ENCODE assay signal across 1 cellular context in genomic region chr5:50724-51499, GRCh38.
TF ChIP-seq lines count a peak whose summit lies in the region.

No MANE protein-coding gene starts in this region.

TF ChIP-seq in HepG2, 621 proteins besides CTCF, POLR2A, EP300 and RAD21 (continued from another document):
- no peak for TF ChIP-seq ZNF770 (CRISPR knock-in tag; IDR thresholded peaks at IDR 0.05)
- TF ChIP-seq SP140L (CRISPR knock-in tag; IDR thresholded peaks at IDR 0.05; ENCODE audit: borderline replicate concordance): no peak
- no peak for TF ChIP-seq RFXAP (CRISPR knock-in tag; IDR thresholded peaks at IDR 0.05; ENCODE audit: borderline replicate concordance)
- no peak for TF ChIP-seq U2AF2 (IDR thresholded peaks at IDR 0.05; ENCODE audit: low read depth, low read length)
- TF ChIP-seq RXRA (CRISPR knock-in tag; IDR thresholded peaks at IDR 0.05): no peak
- TF ChIP-seq THAP8 (CRISPR knock-in tag; IDR thresholded peaks at IDR 0.05; ENCODE audit: borderline replicate concordance): no peak
- no peak for TF ChIP-seq THYN1 (CRISPR knock-in tag; IDR thresholded peaks at IDR 0.05; ENCODE audit: borderline replicate concordance, low read depth)
- no peak for TF ChIP-seq SOX13 (IDR thresholded peaks at IDR 0.05)
- no peak for TF ChIP-seq SOX13 (CRISPR knock-in tag; conservative IDR thresholded peaks at IDR 0.05 in 1 of 2, IDR thresholded peaks at IDR 0.05 in 1 of 2)
- no peak for TF ChIP-seq ZBTB14 (CRISPR knock-in tag; IDR thresholded peaks at IDR 0.05)
